ENCODE assay signal across 1 cellular context in the genomic region with DNA sequence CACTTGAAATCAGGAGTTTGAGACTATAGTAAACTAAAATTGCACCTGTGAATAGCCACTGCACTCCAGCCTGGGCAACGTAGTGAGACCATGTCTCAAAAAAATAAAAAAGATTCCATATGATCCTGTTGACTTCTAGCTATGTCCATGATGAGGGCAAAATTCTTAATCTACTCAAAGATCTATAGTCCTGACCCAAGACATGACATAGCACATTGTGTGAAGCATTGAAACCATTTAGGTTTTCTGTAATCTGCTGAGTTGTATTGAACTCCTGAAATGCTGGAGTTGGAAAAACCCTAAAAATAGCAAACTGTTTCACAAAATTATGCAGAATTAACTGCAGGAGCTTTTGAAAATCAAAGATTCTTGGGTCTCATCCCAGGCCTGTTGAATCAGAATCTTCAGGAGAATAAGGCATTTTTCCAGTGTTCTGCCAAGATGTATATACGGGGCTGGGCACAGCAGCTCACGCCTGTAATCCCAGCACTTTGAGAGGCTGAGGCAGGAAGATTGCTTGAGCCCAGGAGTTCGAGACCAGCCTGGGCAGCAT.
A peak's percentile ranks its signal among the peaks of the same experiment; 100 is the strongest.
TF ChIP-seq lines count a peak whose summit lies in the region.

No MANE protein-coding gene starts in this region.

TF ChIP-seq in K562, 482 proteins besides CTCF, POLR2A, EP300 and RAD21 (continues in another document):
- TF ChIP-seq MAFF (IDR thresholded peaks at IDR 0.05; ENCODE audit: low read length) (peak; percentile 38; the same call in 1 of the 2 replicates), EZH2 (IDR thresholded peaks at IDR 0.05; ENCODE audit: borderline replicate concordance, low read depth, low read length) (no peak), PCBP2 (IDR thresholded peaks at IDR 0.05; ENCODE audit: low read depth, low read length, poor library complexity, severe bottlenecking) (no peak), NFE2 (IDR thresholded peaks at IDR 0.05; ENCODE audit: low read depth) (peak; percentile 65), ZNF316 (IDR thresholded peaks at IDR 0.05) (peak; percentile 80), ZNF121 (CRISPR knock-in tag; conservative IDR thresholded peaks at IDR 0.05) (no peak), NELFE (IDR thresholded peaks at IDR 0.05; ENCODE audit: insufficient read depth, insufficient read length) (no peak), NBN (IDR thresholded peaks at IDR 0.05; ENCODE audit: low read depth) (no peak), MCM5 (IDR thresholded peaks at IDR 0.05; ENCODE audit: low read depth) (no peak), ZNF212 (CRISPR knock-in tag; IDR thresholded peaks at IDR 0.05) (no peak), TBP (optimal IDR thresholded peaks at IDR 0.05; ENCODE audit: low read depth, low read length) (no peak), ZNF175 (CRISPR knock-in tag; IDR thresholded peaks at IDR 0.05; ENCODE audit: low read depth) (no peak), HDAC1 (IDR thresholded peaks at IDR 0.05) (no peak), TAL1 (IDR thresholded peaks at IDR 0.05) (no peak), ARNT (IDR thresholded peaks at IDR 0.05) (no peak), TRIM28 (IDR thresholded peaks at IDR 0.05) (no peak), MXI1 (IDR thresholded peaks at IDR 0.05; ENCODE audit: low read depth, low read length) (no peak), ZNF133 (CRISPR knock-in tag; IDR thresholded peaks at IDR 0.05) (no peak), PHB (CRISPR knock-in tag; IDR thresholded peaks at IDR 0.05) (no peak), POLR2AphosphoS2 (IDR thresholded peaks at IDR 0.05; ENCODE audit: low read length) (no peak), E2F3 (CRISPR knock-in tag; IDR thresholded peaks at IDR 0.05) (no peak), ZNF778 (CRISPR knock-in tag; IDR thresholded peaks at IDR 0.05) (no peak), MAFG (tag; conservative IDR thresholded peaks at IDR 0.05) (peak; percentile 86), MAFK (IDR thresholded peaks at IDR 0.05; ENCODE audit: low read length) (peak; percentile 48; the same call in 1 of the 2 replicates), MECOM (CRISPR knock-in tag; IDR thresholded peaks at IDR 0.05) (no peak), C11orf30 (IDR thresholded peaks at IDR 0.05; ENCODE audit: low read depth) (peak; percentile 78), HMGN3 (IDR thresholded peaks at IDR 0.05; ENCODE audit: borderline replicate concordance, extremely low read depth, insufficient read length, low read depth, low read length) (no peak)
- TF ChIP-seq, protein P1, sequence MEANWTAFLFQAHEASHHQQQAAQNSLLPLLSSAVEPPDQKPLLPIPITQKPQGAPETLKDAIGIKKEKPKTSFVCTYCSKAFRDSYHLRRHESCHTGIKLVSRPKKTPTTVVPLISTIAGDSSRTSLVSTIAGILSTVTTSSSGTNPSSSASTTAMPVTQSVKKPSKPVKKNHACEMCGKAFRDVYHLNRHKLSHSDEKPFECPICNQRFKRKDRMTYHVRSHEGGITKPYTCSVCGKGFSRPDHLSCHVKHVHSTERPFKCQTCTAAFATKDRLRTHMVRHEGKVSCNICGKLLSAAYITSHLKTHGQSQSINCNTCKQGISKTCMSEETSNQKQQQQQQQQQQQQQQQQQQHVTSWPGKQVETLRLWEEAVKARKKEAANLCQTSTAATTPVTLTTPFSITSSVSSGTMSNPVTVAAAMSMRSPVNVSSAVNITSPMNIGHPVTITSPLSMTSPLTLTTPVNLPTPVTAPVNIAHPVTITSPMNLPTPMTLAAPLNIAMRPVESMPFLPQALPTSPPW (CRISPR knock-in tag; IDR thresholded peaks at IDR 0.05): no peak
- TF ChIP-seq, protein P2, sequence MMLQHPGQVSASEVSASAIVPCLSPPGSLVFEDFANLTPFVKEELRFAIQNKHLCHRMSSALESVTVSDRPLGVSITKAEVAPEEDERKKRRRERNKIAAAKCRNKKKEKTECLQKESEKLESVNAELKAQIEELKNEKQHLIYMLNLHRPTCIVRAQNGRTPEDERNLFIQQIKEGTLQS (IDR thresholded peaks at IDR 0.05): no peak
- TF ChIP-seq, protein P2 (CRISPR knock-in tag; conservative IDR thresholded peaks at IDR 0.05): no peak
- TF ChIP-seq, protein P3, sequence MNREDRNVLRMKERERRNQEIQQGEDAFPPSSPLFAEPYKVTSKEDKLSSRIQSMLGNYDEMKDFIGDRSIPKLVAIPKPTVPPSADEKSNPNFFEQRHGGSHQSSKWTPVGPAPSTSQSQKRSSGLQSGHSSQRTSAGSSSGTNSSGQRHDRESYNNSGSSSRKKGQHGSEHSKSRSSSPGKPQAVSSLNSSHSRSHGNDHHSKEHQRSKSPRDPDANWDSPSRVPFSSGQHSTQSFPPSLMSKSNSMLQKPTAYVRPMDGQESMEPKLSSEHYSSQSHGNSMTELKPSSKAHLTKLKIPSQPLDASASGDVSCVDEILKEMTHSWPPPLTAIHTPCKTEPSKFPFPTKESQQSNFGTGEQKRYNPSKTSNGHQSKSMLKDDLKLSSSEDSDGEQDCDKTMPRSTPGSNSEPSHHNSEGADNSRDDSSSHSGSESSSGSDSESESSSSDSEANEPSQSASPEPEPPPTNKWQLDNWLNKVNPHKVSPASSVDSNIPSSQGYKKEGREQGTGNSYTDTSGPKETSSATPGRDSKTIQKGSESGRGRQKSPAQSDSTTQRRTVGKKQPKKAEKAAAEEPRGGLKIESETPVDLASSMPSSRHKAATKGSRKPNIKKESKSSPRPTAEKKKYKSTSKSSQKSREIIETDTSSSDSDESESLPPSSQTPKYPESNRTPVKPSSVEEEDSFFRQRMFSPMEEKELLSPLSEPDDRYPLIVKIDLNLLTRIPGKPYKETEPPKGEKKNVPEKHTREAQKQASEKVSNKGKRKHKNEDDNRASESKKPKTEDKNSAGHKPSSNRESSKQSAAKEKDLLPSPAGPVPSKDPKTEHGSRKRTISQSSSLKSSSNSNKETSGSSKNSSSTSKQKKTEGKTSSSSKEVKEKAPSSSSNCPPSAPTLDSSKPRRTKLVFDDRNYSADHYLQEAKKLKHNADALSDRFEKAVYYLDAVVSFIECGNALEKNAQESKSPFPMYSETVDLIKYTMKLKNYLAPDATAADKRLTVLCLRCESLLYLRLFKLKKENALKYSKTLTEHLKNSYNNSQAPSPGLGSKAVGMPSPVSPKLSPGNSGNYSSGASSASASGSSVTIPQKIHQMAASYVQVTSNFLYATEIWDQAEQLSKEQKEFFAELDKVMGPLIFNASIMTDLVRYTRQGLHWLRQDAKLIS (CRISPR knock-in tag; IDR thresholded peaks at IDR 0.05): no peak
- TF ChIP-seq, protein P4, sequence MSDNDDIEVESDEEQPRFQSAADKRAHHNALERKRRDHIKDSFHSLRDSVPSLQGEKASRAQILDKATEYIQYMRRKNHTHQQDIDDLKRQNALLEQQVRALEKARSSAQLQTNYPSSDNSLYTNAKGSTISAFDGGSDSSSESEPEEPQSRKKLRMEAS (CRISPR knock-in tag; IDR thresholded peaks at IDR 0.05): no peak
- TF ChIP-seq, protein P5, sequence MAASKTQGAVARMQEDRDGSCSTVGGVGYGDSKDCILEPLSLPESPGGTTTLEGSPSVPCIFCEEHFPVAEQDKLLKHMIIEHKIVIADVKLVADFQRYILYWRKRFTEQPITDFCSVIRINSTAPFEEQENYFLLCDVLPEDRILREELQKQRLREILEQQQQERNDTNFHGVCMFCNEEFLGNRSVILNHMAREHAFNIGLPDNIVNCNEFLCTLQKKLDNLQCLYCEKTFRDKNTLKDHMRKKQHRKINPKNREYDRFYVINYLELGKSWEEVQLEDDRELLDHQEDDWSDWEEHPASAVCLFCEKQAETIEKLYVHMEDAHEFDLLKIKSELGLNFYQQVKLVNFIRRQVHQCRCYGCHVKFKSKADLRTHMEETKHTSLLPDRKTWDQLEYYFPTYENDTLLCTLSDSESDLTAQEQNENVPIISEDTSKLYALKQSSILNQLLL (CRISPR knock-in tag; IDR thresholded peaks at IDR 0.05; ENCODE audit: borderline replicate concordance): no peak
- TF ChIP-seq, protein P6, sequence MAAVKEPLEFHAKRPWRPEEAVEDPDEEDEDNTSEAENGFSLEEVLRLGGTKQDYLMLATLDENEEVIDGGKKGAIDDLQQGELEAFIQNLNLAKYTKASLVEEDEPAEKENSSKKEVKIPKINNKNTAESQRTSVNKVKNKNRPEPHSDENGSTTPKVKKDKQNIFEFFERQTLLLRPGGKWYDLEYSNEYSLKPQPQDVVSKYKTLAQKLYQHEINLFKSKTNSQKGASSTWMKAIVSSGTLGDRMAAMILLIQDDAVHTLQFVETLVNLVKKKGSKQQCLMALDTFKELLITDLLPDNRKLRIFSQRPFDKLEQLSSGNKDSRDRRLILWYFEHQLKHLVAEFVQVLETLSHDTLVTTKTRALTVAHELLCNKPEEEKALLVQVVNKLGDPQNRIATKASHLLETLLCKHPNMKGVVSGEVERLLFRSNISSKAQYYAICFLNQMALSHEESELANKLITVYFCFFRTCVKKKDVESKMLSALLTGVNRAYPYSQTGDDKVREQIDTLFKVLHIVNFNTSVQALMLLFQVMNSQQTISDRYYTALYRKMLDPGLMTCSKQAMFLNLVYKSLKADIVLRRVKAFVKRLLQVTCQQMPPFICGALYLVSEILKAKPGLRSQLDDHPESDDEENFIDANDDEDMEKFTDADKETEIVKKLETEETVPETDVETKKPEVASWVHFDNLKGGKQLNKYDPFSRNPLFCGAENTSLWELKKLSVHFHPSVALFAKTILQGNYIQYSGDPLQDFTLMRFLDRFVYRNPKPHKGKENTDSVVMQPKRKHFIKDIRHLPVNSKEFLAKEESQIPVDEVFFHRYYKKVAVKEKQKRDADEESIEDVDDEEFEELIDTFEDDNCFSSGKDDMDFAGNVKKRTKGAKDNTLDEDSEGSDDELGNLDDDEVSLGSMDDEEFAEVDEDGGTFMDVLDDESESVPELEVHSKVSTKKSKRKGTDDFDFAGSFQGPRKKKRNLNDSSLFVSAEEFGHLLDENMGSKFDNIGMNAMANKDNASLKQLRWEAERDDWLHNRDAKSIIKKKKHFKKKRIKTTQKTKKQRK (IDR thresholded peaks at IDR 0.05; ENCODE audit: borderline replicate concordance, low read depth, low read length): no peak
- TF ChIP-seq, protein P7, sequence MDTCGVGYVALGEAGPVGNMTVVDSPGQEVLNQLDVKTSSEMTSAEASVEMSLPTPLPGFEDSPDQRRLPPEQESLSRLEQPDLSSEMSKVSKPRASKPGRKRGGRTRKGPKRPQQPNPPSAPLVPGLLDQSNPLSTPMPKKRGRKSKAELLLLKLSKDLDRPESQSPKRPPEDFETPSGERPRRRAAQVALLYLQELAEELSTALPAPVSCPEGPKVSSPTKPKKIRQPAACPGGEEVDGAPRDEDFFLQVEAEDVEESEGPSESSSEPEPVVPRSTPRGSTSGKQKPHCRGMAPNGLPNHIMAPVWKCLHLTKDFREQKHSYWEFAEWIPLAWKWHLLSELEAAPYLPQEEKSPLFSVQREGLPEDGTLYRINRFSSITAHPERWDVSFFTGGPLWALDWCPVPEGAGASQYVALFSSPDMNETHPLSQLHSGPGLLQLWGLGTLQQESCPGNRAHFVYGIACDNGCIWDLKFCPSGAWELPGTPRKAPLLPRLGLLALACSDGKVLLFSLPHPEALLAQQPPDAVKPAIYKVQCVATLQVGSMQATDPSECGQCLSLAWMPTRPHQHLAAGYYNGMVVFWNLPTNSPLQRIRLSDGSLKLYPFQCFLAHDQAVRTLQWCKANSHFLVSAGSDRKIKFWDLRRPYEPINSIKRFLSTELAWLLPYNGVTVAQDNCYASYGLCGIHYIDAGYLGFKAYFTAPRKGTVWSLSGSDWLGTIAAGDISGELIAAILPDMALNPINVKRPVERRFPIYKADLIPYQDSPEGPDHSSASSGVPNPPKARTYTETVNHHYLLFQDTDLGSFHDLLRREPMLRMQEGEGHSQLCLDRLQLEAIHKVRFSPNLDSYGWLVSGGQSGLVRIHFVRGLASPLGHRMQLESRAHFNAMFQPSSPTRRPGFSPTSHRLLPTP (IDR thresholded peaks at IDR 0.05; ENCODE audit: borderline replicate concordance, extremely low read depth, insufficient read length): no peak
- TF ChIP-seq, protein P8, sequence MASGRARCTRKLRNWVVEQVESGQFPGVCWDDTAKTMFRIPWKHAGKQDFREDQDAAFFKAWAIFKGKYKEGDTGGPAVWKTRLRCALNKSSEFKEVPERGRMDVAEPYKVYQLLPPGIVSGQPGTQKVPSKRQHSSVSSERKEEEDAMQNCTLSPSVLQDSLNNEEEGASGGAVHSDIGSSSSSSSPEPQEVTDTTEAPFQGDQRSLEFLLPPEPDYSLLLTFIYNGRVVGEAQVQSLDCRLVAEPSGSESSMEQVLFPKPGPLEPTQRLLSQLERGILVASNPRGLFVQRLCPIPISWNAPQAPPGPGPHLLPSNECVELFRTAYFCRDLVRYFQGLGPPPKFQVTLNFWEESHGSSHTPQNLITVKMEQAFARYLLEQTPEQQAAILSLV (tag; IDR thresholded peaks at IDR 0.05): no peak
- TF ChIP-seq, protein P9, sequence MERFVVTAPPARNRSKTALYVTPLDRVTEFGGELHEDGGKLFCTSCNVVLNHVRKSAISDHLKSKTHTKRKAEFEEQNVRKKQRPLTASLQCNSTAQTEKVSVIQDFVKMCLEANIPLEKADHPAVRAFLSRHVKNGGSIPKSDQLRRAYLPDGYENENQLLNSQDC (CRISPR knock-in tag; IDR thresholded peaks at IDR 0.05): no peak
- TF ChIP-seq, protein P10, sequence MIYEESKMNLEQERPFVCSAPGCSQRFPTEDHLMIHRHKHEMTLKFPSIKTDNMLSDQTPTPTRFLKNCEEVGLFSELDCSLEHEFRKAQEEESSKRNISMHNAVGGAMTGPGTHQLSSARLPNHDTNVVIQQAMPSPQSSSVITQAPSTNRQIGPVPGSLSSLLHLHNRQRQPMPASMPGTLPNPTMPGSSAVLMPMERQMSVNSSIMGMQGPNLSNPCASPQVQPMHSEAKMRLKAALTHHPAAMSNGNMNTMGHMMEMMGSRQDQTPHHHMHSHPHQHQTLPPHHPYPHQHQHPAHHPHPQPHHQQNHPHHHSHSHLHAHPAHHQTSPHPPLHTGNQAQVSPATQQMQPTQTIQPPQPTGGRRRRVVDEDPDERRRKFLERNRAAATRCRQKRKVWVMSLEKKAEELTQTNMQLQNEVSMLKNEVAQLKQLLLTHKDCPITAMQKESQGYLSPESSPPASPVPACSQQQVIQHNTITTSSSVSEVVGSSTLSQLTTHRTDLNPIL (CRISPR knock-in tag; IDR thresholded peaks at IDR 0.05): no peak
- TF ChIP-seq, protein P11, sequence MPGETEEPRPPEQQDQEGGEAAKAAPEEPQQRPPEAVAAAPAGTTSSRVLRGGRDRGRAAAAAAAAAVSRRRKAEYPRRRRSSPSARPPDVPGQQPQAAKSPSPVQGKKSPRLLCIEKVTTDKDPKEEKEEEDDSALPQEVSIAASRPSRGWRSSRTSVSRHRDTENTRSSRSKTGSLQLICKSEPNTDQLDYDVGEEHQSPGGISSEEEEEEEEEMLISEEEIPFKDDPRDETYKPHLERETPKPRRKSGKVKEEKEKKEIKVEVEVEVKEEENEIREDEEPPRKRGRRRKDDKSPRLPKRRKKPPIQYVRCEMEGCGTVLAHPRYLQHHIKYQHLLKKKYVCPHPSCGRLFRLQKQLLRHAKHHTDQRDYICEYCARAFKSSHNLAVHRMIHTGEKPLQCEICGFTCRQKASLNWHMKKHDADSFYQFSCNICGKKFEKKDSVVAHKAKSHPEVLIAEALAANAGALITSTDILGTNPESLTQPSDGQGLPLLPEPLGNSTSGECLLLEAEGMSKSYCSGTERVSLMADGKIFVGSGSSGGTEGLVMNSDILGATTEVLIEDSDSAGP (CRISPR knock-in tag; IDR thresholded peaks at IDR 0.05): no peak
